8 cellular contexts compared by ENCODE assay signal in genomic region chr5:110054240-110054639, GRCh38.
DNase-seq lines count a peak whose midpoint lies in the region; ATAC-seq, FAIRE-seq and TF ChIP-seq lines count a peak whose summit lies in the region.

No MANE protein-coding gene starts in this region.

- H3K9me3 ChIP-seq in BLaER1 treated with 17β-estradiol and CSF1 and Interleukin-3, amounts not matched to agents 10 nM and 100 nM (replicated peaks in 1 of 11), result no peaks in the 10 kb centered on the region
- H3K9me3 ChIP-seq in SJCRH30 (replicated peaks), result no peaks in the 10 kb centered on the region
- no peaks in the 10 kb centered on the region for H3K9me3 ChIP-seq in keratinocyte (ENCODE audit: control insufficient read depth, low read depth, low read length)

- peak overlapping the region in 9 of 11 experiments; percentile 56 to 95 (median 89); a peak in 18 of 22 replicates for H3K27ac ChIP-seq in BLaER1 treated with 17β-estradiol and CSF1 and Interleukin-3, amounts not matched to agents 10 nM and 100 nM
- no peak overlapping the region for H3K27ac ChIP-seq in SJCRH30
- no peak overlapping the region for H3K27ac ChIP-seq in keratinocyte (ENCODE audit: control insufficient read depth, insufficient read depth, low read length)

- no peak overlapping the region for H2AFZ ChIP-seq in keratinocyte (ENCODE audit: control insufficient read depth, low read length)

- H4K20me1 ChIP-seq in BLaER1 treated with 17β-estradiol and CSF1 and Interleukin-3, amounts not matched to agents 10 nM and 100 nM, result no peaks in the 10 kb centered on the region
- H4K20me1 ChIP-seq in keratinocyte (ENCODE audit: control insufficient read depth, extremely low read depth, insufficient read depth, low read length), result no peaks in the 10 kb centered on the region

- DNase-seq in HS-5 (ENCODE audit: low read depth) (peak; percentile 41), SJCRH30 (peak; percentile 69 to 85), keratinocyte (ENCODE audit: low read depth, low spot score) (peak; percentile 53), HPDE6-E6E7 (ENCODE audit: extremely low spot score) (no peak)
- peak; percentile 0 to 43 (median 18) for DNase-seq in activated naive CD4-positive, alpha-beta T cell (lab: John Stamatoyannopoulos, UW)
- DNase-seq in stimulated activated CD8-positive, alpha-beta memory T cell treated with anti-CD3 and anti-CD28 coated beads, Interleukin-4, amount 100 ng/mL, for 24 hours (ENCODE audit: low read depth), result peak; percentile 27

- peak; percentile 82 for ATAC-seq in GM19397 (IDR thresholded peaks at IDR 0.05; ENCODE audit: unreplicated experiment)

- dilution Hi-C loops in keratinocyte (cut with MboI; ENCODE audit: extremely low pct_ligation_motif_present, low sequenced_read_pairs), result no loop called here

- H3K9me1 ChIP-seq in keratinocyte (ENCODE audit: control insufficient read depth, extremely low read depth, insufficient read depth, low read length), result no peaks in the 10 kb centered on the region

- TF ChIP-seq CTCF in keratinocyte (optimal IDR thresholded peaks at IDR 0.05 in 1 of 3, IDR thresholded peaks at IDR 0.05 in 1 of 3, conservative IDR thresholded peaks at IDR 0.05 in 1 of 3; ENCODE audit: extremely low read depth in 1 of 3, insufficient read depth in 2 of 3, low read length in 3 of 3), result peak; percentile 27 to 36 (median 29)

- peak overlapping the region; percentile 71 to 90 (median 81) for H3K4me2 ChIP-seq in BLaER1 treated with 17β-estradiol and CSF1 and Interleukin-3, amounts not matched to agents 10 nM and 100 nM
- no peak overlapping the region for H3K4me2 ChIP-seq in keratinocyte (ENCODE audit: control insufficient read depth, extremely low read depth, insufficient read depth, low read depth, low read length)

- FAIRE-seq in keratinocyte (lab: Jason Lieb, UNC), result peak; percentile 90

- peaks cover 45 to 78% (median 67%) of the 10 kb centered on the region in 10 experiments for H3K4me1 ChIP-seq in BLaER1 treated with 17β-estradiol and CSF1 and Interleukin-3, amounts not matched to agents 10 nM and 100 nM
- H3K4me1 ChIP-seq in SJCRH30 (peaks cover 16% of the 10 kb centered on the region), keratinocyte (ENCODE audit: control insufficient read depth, extremely low read depth, insufficient read depth, low read length) (peaks cover 13% of the 10 kb centered on the region)

- peak overlapping the region in 9 of 11 experiments; percentile 16 to 81 (median 72); a peak in 17 of 22 replicates for H3K9ac ChIP-seq in BLaER1 treated with 17β-estradiol and CSF1 and Interleukin-3, amounts not matched to agents 10 nM and 100 nM
- H3K9ac ChIP-seq in keratinocyte (ENCODE audit: control insufficient read depth, extremely low read depth, insufficient read depth, low read length), result no peak overlapping the region

- H3K27me3 ChIP-seq in BLaER1 treated with 17β-estradiol and CSF1 and Interleukin-3, amounts not matched to agents 10 nM and 100 nM, result no peaks in the 10 kb centered on the region
- H3K27me3 ChIP-seq in SJCRH30, result no peaks in the 10 kb centered on the region
- peaks cover 12% of the 10 kb centered on the region for H3K27me3 ChIP-seq in keratinocyte (ENCODE audit: control insufficient read depth, extremely low read depth, insufficient read depth, low read length)

- H3K36me3 ChIP-seq in BLaER1 treated with 17β-estradiol and CSF1 and Interleukin-3, amounts not matched to agents 10 nM and 100 nM, result no peaks in the 10 kb centered on the region
- H3K36me3 ChIP-seq in SJCRH30, result no peaks in the 10 kb centered on the region
- H3K36me3 ChIP-seq in keratinocyte (ENCODE audit: control insufficient read depth in 2 of 2, extremely low read depth in 1 of 2, insufficient read depth in 2 of 2, low read length in 2 of 2), result no peaks in the 10 kb centered on the region

- H3K79me2 ChIP-seq in keratinocyte (ENCODE audit: control insufficient read depth, insufficient read depth, low read length), result no peaks in the 10 kb centered on the region

- H3K4me3 ChIP-seq in BLaER1 treated with 17β-estradiol and CSF1 and Interleukin-3, amounts not matched to agents 10 nM and 100 nM, result peak overlapping the region in 7 of 10 experiments; percentile 13 to 50 (median 45); a peak in 10 of 20 replicates
- H3K4me3 ChIP-seq in SJCRH30 (no peak overlapping the region), keratinocyte (ENCODE audit: control insufficient read depth in 2 of 3, extremely low read depth in 1 of 3, insufficient read depth in 2 of 3, low read depth in 1 of 3, low read length in 3 of 3) (no peak overlapping the region)

Comparison
In these comparisons a context has a peak if more than half of its experiments do, and no peak if none do; other contexts are left out.
1. H3K27ac ChIP-seq: peak in BLaER1 treated with 17β-estradiol and CSF1 and Interleukin-3, amounts not matched to agents 10 nM and 100 nM (9 of 11); none in SJCRH30 (single experiment) and keratinocyte (single experiment).
2. H3K4me3 ChIP-seq: peak in BLaER1 treated with 17β-estradiol and CSF1 and Interleukin-3, amounts not matched to agents 10 nM and 100 nM (7 of 10); none in SJCRH30 (single experiment) and keratinocyte (0 of 3).